ENCODE assay signal across 1 cellular context in genomic region chr18:74137920-74138538, GRCh38.
TF ChIP-seq lines count a peak whose summit lies in the region.

No MANE protein-coding gene starts in this region.

TF ChIP-seq in GM23338, 12 proteins besides CTCF, POLR2A, EP300 and RAD21 (continued from another document):
- no peak for TF ChIP-seq ZNF462 (CRISPR knock-in tag; IDR thresholded peaks at IDR 0.05)
- TF ChIP-seq STAT1 (IDR thresholded peaks at IDR 0.05; ENCODE audit: unreplicated experiment) = no peak
- TF ChIP-seq EZH2phosphoT487 (IDR thresholded peaks at IDR 0.05; ENCODE audit: unreplicated experiment) = no peak
- TF ChIP-seq ZNF331 (CRISPR knock-in tag; IDR thresholded peaks at IDR 0.05; ENCODE audit: low read depth) = no peak
- TF ChIP-seq REST (IDR thresholded peaks at IDR 0.05; ENCODE audit: unreplicated experiment) = no peak
- TF ChIP-seq JUNB (IDR thresholded peaks at IDR 0.05; ENCODE audit: unreplicated experiment) = no peak
- no peak for TF ChIP-seq NANOG (IDR thresholded peaks at IDR 0.05; ENCODE audit: borderline replicate concordance)
TF ChIP-seq in GM23338: peak in this region for 0.
